22 cellular contexts compared by ENCODE assay signal in the genomic region with DNA sequence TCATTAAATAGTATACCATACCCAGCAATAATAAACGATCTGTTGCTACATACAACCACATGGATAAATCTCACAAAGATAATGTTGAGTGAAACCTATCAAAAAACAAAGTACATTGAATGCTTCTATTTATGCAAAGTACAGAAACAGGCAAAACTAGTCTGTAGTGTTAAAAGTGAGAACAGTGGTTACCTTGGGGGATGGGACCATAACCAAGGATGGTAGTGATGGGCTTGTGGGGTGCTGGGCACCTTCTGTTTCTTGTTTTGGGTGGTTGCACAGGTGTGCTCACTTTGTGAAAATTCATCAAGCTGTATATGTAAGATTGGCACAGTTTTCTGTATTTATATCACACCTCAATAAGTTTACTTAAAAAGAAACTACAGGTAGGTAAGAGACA.
"Had no signal": no experiment of that assay in that cellular context is flagged by ENCODE, and none has a peak within 500 bp of the region (broad histone marks: within the 10 kb centered on the region; RNA-seq: fewer than 3 reads in every experiment).

No MANE protein-coding gene starts in this region.

- FAIRE-seq: colon, endothelial cell of umbilical vein had no signal

- H3K27me3 ChIP-seq: breast epithelium, sigmoid colon, transverse colon, uterus had no signal

- H3K36me3 ChIP-seq: breast epithelium, sigmoid colon, transverse colon, uterus had no signal

- H3K4me2 ChIP-seq: smooth muscle cell had no signal

- H3K4me3 ChIP-seq: breast epithelium, left ventricle myocardium inferior, sigmoid colon, smooth muscle cell, transverse colon, uterus had no signal

- H3K9me3 ChIP-seq: breast epithelium, left ventricle myocardium inferior, sigmoid colon, transverse colon, uterus had no signal

- H3K4me1 ChIP-seq: breast epithelium, left ventricle myocardium inferior, uterus had no signal

- DNase-seq: activated CD4-positive, alpha-beta memory T cell treated with anti-CD3 and anti-CD28 coated beads for 36 hours; activated CD4-positive, alpha-beta T cell treated with anti-CD3 and anti-CD28 coated beads for 48 hours; activated naive CD4-positive, alpha-beta T cell treated with anti-CD3 and anti-CD28 coated beads for 36 hours; activated naive CD8-positive, alpha-beta T cell treated with anti-CD3 and anti-CD28 coated beads, Interleukin-2, amount 10 ng/mL, durations not matched to agents 7 days and 5 days; activated T-cell treated with anti-CD3 and anti-CD28 coated beads, Interleukin-2, amount 50 U/mL, for 48 hours; amniotic stem cell; effector memory CD8-positive, alpha-beta T cell; foreskin melanocyte; hippocampal formation; left ventricle myocardium inferior; midbrain; natural killer cell; sigmoid colon; stimulated activated CD4-positive, alpha-beta T cell treated with anti-CD3 and anti-CD28 coated beads, Interleukin-15, amount 100 ng/mL, for 24 hours; transverse colon; uterus had no signal

- H3K27ac ChIP-seq: breast epithelium, left ventricle myocardium inferior, sigmoid colon, transverse colon, uterus had no signal

- ATAC-seq: effector memory CD8-positive, alpha-beta T cell; esophagus mucosa; natural killer cell; stimulated activated memory B cell treated with anti-CD40 and anti-IgM and Interleukin-4, amounts not matched to agents 10 μg/mL and 1 μg/mL and 100 μg/mL, for 72 hours had no signal
